Comparison of ENCODE assay signal across 10 cellular contexts in the genomic region with DNA sequence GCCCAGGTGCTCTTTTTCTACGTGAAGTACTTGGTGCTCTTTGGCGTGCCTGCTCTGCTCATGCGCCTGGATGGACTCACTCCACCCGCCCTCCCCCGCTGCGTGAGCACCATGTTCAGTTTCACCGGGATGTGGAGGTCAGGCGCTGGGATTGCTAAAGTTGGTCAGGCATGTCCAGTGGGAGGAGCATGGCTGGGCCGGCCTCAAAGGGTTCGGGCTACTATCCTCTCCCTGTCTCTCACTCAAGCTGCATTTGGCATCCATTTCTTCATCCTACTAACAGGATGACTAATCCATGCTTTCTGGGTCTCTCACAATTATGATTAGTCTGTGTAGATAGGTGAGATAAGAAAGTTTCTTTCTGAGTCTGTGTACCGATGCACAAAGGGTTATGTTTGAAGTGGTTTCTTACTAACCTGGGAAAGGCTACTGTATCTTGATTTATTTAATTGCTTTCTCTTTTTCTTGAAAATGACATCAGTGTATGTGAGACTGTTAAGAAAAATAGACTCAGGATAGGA.
DNase-seq lines count a peak whose midpoint lies in the region; ATAC-seq, FAIRE-seq and TF ChIP-seq lines count a peak whose summit lies in the region.
"Had no signal": no experiment of that assay in that cellular context is flagged by ENCODE, and none has a peak within 500 bp of the region (broad histone marks: within the 10 kb centered on the region; RNA-seq: fewer than 3 reads in every experiment).

No MANE protein-coding gene starts in this region.

- H4K91ac ChIP-seq in H9 (ENCODE audit: insufficient read length, low read depth, low read length): no peak overlapping the region

- DNase-seq in activated CD8-positive, alpha-beta memory T cell treated with anti-CD3 and anti-CD28 coated beads, Interleukin-2, amount 50 U/mL, for 48 hours: peak; percentile 55
- DNase-seq in activated CD8-positive, alpha-beta memory T cell treated with anti-CD3 and anti-CD28 coated beads, Interleukin-2, amount 50 U/mL, for 4 hours: no peak
- peak; percentile 11 for DNase-seq in Jurkat, Clone E6-1 (ENCODE audit: low read depth, low spot score)
- peak; percentile 9 for DNase-seq in activated T-helper 2 cell treated with anti-CD3 and anti-CD28 coated beads, Interferon-gamma antibody, Interleukin-2, Interleukin-4, amounts not matched to agents 10 μg/mL and 5 μg/mL and 100 μg/mL, durations not matched to agents 14 hours and 24 hours and 36 hours (ENCODE audit: low spot score)
- DNase-seq in stimulated activated naive CD8-positive, alpha-beta T cell treated with anti-CD3 and anti-CD28 coated beads, Interleukin-15, Interleukin-2, amounts not matched to agents 100 U/mL and 50 U/mL, for 24 hours: peak; percentile 6
- no peak for DNase-seq in putamen (ENCODE audit: low spot score)
- DNase-seq in H9: no peak
- DNase-seq in HepG2 (ENCODE audit: low spot score): no peak
- DNase-seq: heart left ventricle had no signal

- no peaks in the 10 kb centered on the region for H3K27me3 ChIP-seq in H9 (ENCODE audit: insufficient read depth, low read length)
- no peaks in the 10 kb centered on the region for H3K27me3 ChIP-seq in HepG2 (ENCODE audit: control insufficient read depth in 1 of 2, insufficient read depth in 2 of 2, low read length in 2 of 2)
- H3K27me3 ChIP-seq: heart left ventricle had no signal

- no CpG with 5 or more reads among the region's 11 CpGs for WGBS in H9 (ENCODE audit: extremely low coverage, insufficient read length, low lambda C conversion rate)
- 88% methylated on average over 11 of the region's 11 CpGs for WGBS in HepG2 (ENCODE audit: low lambda C conversion rate)

- no peak overlapping the region for H3K9ac ChIP-seq in H9 (ENCODE audit: extremely low read depth, insufficient read length, low read length)
- H3K9ac ChIP-seq in HepG2 (ENCODE audit: insufficient read depth, low read depth, low read length): no peak overlapping the region

- POLR2A ChIA-PET in HepG2 (lab: Yijun Ruan, JAX): no interaction called here

- no peaks in the 10 kb centered on the region for H3K9me3 Mint-ChIP-seq in activated T-helper 2 cell treated with anti-CD3 and anti-CD28 coated beads, Interferon-gamma antibody, Interleukin-2, Interleukin-4, amounts not matched to agents 10 μg/mL and 5 μg/mL and 100 μg/mL, durations not matched to agents 14 hours and 24 hours and 36 hours
- H3K9me3 Mint-ChIP-seq in H9: no peaks in the 10 kb centered on the region

- no peak overlapping the region for H3K18ac ChIP-seq in H9 (ENCODE audit: insufficient read length, low read depth, low read length)

- H2AK5ac ChIP-seq in H9 (ENCODE audit: insufficient read length, low read length): no peak overlapping the region

- no peak overlapping the region for H2BK15ac ChIP-seq in H9 (ENCODE audit: low read depth, low read length)

- H3T11ph ChIP-seq in H9 (ENCODE audit: low read length): no peak overlapping the region

- no TSS peak for BruUV-seq in HepG2 (replicated peaks; lab: Mats Ljungman, UMichigan)

- no peak overlapping the region for H2BK12ac ChIP-seq in H9 (ENCODE audit: insufficient read length, low read depth, low read length)

- H2BK120ac ChIP-seq in H9 (ENCODE audit: low read depth, low read length, poor library complexity, severe bottlenecking): no peak overlapping the region

- no peak overlapping the region; the same call in 1 of the 2 replicates for H3K14ac ChIP-seq in H9 (ENCODE audit: insufficient read depth, low read length)

- TF ChIP-seq RAD21 in HepG2 (CRISPR knock-in tag; IDR thresholded peaks at IDR 0.05): no peak

- H3K27ac Mint-ChIP-seq in activated T-helper 2 cell treated with anti-CD3 and anti-CD28 coated beads, Interferon-gamma antibody, Interleukin-2, Interleukin-4, amounts not matched to agents 10 μg/mL and 5 μg/mL and 100 μg/mL, durations not matched to agents 14 hours and 24 hours and 36 hours: no peak overlapping the region
- H3K27ac Mint-ChIP-seq in H9: no peak overlapping the region
- H3K27ac Mint-ChIP-seq: B cell had no signal

- peaks cover 56% of the 10 kb centered on the region for H3K27me3 Mint-ChIP-seq in activated T-helper 2 cell treated with anti-CD3 and anti-CD28 coated beads, Interferon-gamma antibody, Interleukin-2, Interleukin-4, amounts not matched to agents 10 μg/mL and 5 μg/mL and 100 μg/mL, durations not matched to agents 14 hours and 24 hours and 36 hours (ENCODE audit: low read depth)
- no peaks in the 10 kb centered on the region for H3K27me3 Mint-ChIP-seq in H9 (ENCODE audit: low read depth)
- H3K27me3 Mint-ChIP-seq: B cell had no signal

- ATAC-seq in stimulated activated naive CD8-positive, alpha-beta T cell treated with anti-CD3 and anti-CD28 coated beads, Interleukin-15, Interleukin-2, amounts not matched to agents 100 U/mL and 50 U/mL, for 24 hours: peak; percentile 94
- no peak for ATAC-seq in HepG2
- ATAC-seq: heart left ventricle had no signal

- H3K4me1 ChIP-seq in H9 (ENCODE audit: insufficient read depth, low read length) (no peaks in the 10 kb centered on the region; the same call in 1 of the 2 replicates), HepG2 (ENCODE audit: insufficient read depth, low read length) (no peaks in the 10 kb centered on the region)
- H3K4me1 ChIP-seq: heart left ventricle had no signal

- no peak overlapping the region for H3K4me3 Mint-ChIP-seq in activated T-helper 2 cell treated with anti-CD3 and anti-CD28 coated beads, Interferon-gamma antibody, Interleukin-2, Interleukin-4, amounts not matched to agents 10 μg/mL and 5 μg/mL and 100 μg/mL, durations not matched to agents 14 hours and 24 hours and 36 hours (ENCODE audit: low read depth)
- no peak overlapping the region for H3K4me3 Mint-ChIP-seq in H9
- H3K4me3 Mint-ChIP-seq: B cell had no signal

- TF ChIP-seq EP300 in HepG2 (IDR thresholded peaks at IDR 0.05; ENCODE audit: low read depth in 2 of 2, low read length in 2 of 2) (no peak), HepG2 (CRISPR knock-in tag; IDR thresholded peaks at IDR 0.05; ENCODE audit: borderline replicate concordance) (no peak)

- no peaks in the 10 kb centered on the region for H3K36me3 ChIP-seq in HepG2 (replicated peaks in 1 of 2; ENCODE audit: control insufficient read depth in 1 of 2, insufficient read depth in 2 of 2, low read length in 2 of 2)
- H3K36me3 ChIP-seq: heart left ventricle had no signal

- H3K9me3 ChIP-seq in H9 (ENCODE audit: control insufficient read depth, low read depth, low read length) (no peaks in the 10 kb centered on the region), HepG2 (ENCODE audit: low read length) (no peaks in the 10 kb centered on the region)
- H3K9me3 ChIP-seq: heart left ventricle had no signal

- peaks cover 17% of the 10 kb centered on the region for H3K4me1 Mint-ChIP-seq in activated T-helper 2 cell treated with anti-CD3 and anti-CD28 coated beads, Interferon-gamma antibody, Interleukin-2, Interleukin-4, amounts not matched to agents 10 μg/mL and 5 μg/mL and 100 μg/mL, durations not matched to agents 14 hours and 24 hours and 36 hours (ENCODE audit: low read depth)
- no peaks in the 10 kb centered on the region; a peak in 1 of 4 replicates for H3K4me1 Mint-ChIP-seq in H9
- H3K4me1 Mint-ChIP-seq: B cell had no signal

- H3K4me2 ChIP-seq in H9 (ENCODE audit: insufficient read depth, insufficient read length, low read length) (no peak overlapping the region), HepG2 (ENCODE audit: low read depth, low read length) (no peak overlapping the region)

- H3K4ac ChIP-seq in H9 (ENCODE audit: low read depth, low read length): no peak overlapping the region

- no peak overlapping the region for H2AFZ ChIP-seq in H9 (ENCODE audit: low read length)
- no peak overlapping the region for H2AFZ ChIP-seq in HepG2 (ENCODE audit: low read length)

- in situ Hi-C loops in HepG2 (cut with HindIII; ENCODE audit: extremely low pct_ligation_motif_present, low pct_unique_long_range_greater_than_20kb): no loop called here

- H3K79me1 ChIP-seq in H9 (ENCODE audit: insufficient read depth, low read depth, low read length, poor library complexity, severe bottlenecking): no peaks in the 10 kb centered on the region

- no peak overlapping the region for H3K23ac ChIP-seq in H9 (ENCODE audit: insufficient read length, low read depth, low read length)

- FAIRE-seq in HepG2 (lab: Jason Lieb, UNC): no peak

- CTCF ChIA-PET in HepG2 (lab: Yijun Ruan, JAX; ENCODE audit: low intra/inter-chr PET ratio, low total read pairs): no interaction called here

- no peak overlapping the region for H2BK5ac ChIP-seq in H9 (ENCODE audit: insufficient read length, low read length)

- H3K4me3 ChIP-seq in Jurkat, Clone E6-1 (ENCODE audit: low read length): no peak overlapping the region
- H3K4me3 ChIP-seq in HepG2 (replicated peaks in 1 of 3; ENCODE audit: insufficient read depth in 1 of 3, low read depth in 2 of 3, low read length in 3 of 3): no peak overlapping the region
- H3K4me3 ChIP-seq: heart left ventricle had no signal

- intact Hi-C loops in activated T-helper 2 cell treated with anti-CD3 and anti-CD28 coated beads, Interferon-gamma antibody, Interleukin-2, Interleukin-4, amounts not matched to agents 10 μg/mL and 5 μg/mL and 100 μg/mL, durations not matched to agents 14 hours and 24 hours and 36 hours (cut with micrococcal nuclease): loop anchor here (1.0 to 5.0 kb wide), 3 partner anchors 18 to 233 kb away; no protein-coding TSS in a partner anchor
- intact Hi-C loops in HepG2 (cut with micrococcal nuclease; ENCODE audit: unreplicated experiment): no loop called here

- no peak overlapping the region for H2BK20ac ChIP-seq in H9 (ENCODE audit: low read depth, low read length, poor library complexity, severe bottlenecking)

- H3K27ac ChIP-seq in H9 (ENCODE audit: insufficient read length, low read depth, low read length) (no peak overlapping the region), HepG2 (ENCODE audit: extremely low read length, insufficient read depth, low read length) (no peak overlapping the region)
- H3K27ac ChIP-seq: heart left ventricle had no signal

- no peaks in the 10 kb centered on the region for H3K23me2 ChIP-seq in H9 (ENCODE audit: insufficient read length, low read depth, low read length, poor library complexity, severe bottlenecking)

- H4K20me1 ChIP-seq in H9 (ENCODE audit: control insufficient read depth, insufficient read depth, insufficient read length): no peaks in the 10 kb centered on the region
- no peaks in the 10 kb centered on the region for H4K20me1 ChIP-seq in HepG2 (ENCODE audit: insufficient read depth, low read length)

- no peak overlapping the region for H4K8ac ChIP-seq in H9 (replicated peaks; ENCODE audit: insufficient read length, low read depth, low read length)

- no peak overlapping the region for H4K5ac ChIP-seq in H9 (ENCODE audit: insufficient read length, low read depth, low read length)

- no peaks in the 10 kb centered on the region for H3K79me2 ChIP-seq in H9 (ENCODE audit: insufficient read depth, low read length)
- no peaks in the 10 kb centered on the region for H3K79me2 ChIP-seq in HepG2 (ENCODE audit: insufficient read depth, low read length)

- TF ChIP-seq CTCF in H9 (conservative IDR thresholded peaks at IDR 0.05) (no peak), HepG2 (CRISPR knock-in tag; IDR thresholded peaks at IDR 0.05) (no peak)

- H3K56ac ChIP-seq in H9 (ENCODE audit: insufficient read length, low read depth, low read length): no peak overlapping the region

- H3K36me3 Mint-ChIP-seq in activated T-helper 2 cell treated with anti-CD3 and anti-CD28 coated beads, Interferon-gamma antibody, Interleukin-2, Interleukin-4, amounts not matched to agents 10 μg/mL and 5 μg/mL and 100 μg/mL, durations not matched to agents 14 hours and 24 hours and 36 hours (ENCODE audit: low read depth): no peaks in the 10 kb centered on the region
- no peaks in the 10 kb centered on the region; a peak in 1 of 7 replicates for H3K36me3 Mint-ChIP-seq in H9 (ENCODE audit: insufficient read depth in 1 of 3, low read depth in 3 of 3)

- TF ChIP-seq POLR2A in HepG2 (IDR thresholded peaks at IDR 0.05; ENCODE audit: insufficient read depth in 1 of 2, low read depth in 2 of 2, low read length in 2 of 2): no peak

Comparison
In these comparisons a context has a peak if more than half of its experiments do, and no peak if none do; other contexts are left out.
1. DNase-seq: peak in activated CD8-positive, alpha-beta memory T cell treated with anti-CD3 and anti-CD28 coated beads, Interleukin-2, amount 50 U/mL, for 48 hours (single experiment), Jurkat, Clone E6-1 (single experiment), activated T-helper 2 cell treated with anti-CD3 and anti-CD28 coated beads, Interferon-gamma antibody, Interleukin-2, Interleukin-4, amounts not matched to agents 10 μg/mL and 5 μg/mL and 100 μg/mL, durations not matched to agents 14 hours and 24 hours and 36 hours (single experiment) and stimulated activated naive CD8-positive, alpha-beta T cell treated with anti-CD3 and anti-CD28 coated beads, Interleukin-15, Interleukin-2, amounts not matched to agents 100 U/mL and 50 U/mL, for 24 hours (single experiment); none in activated CD8-positive, alpha-beta memory T cell treated with anti-CD3 and anti-CD28 coated beads, Interleukin-2, amount 50 U/mL, for 4 hours (single experiment), putamen (single experiment), H9 (single experiment) and HepG2 (single experiment).